1 cellular context compared by ENCODE assay signal in genomic region chr4:48912349-48912748, GRCh38.
TF ChIP-seq lines count a peak whose summit lies in the region.

No MANE protein-coding gene starts in this region.

TF ChIP-seq in IMR-90, 13 proteins besides CTCF, POLR2A, EP300 and RAD21 (continued from another document):
- TF ChIP-seq, protein P1, sequence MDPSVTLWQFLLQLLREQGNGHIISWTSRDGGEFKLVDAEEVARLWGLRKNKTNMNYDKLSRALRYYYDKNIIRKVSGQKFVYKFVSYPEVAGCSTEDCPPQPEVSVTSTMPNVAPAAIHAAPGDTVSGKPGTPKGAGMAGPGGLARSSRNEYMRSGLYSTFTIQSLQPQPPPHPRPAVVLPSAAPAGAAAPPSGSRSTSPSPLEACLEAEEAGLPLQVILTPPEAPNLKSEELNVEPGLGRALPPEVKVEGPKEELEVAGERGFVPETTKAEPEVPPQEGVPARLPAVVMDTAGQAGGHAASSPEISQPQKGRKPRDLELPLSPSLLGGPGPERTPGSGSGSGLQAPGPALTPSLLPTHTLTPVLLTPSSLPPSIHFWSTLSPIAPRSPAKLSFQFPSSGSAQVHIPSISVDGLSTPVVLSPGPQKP (IDR thresholded peaks at IDR 0.05; ENCODE audit: borderline replicate concordance, low read depth, low read length): no peak
- TF ChIP-seq SMC3 (IDR thresholded peaks at IDR 0.05; ENCODE audit: low read depth, low read length) (no peak), NFE2L2 (IDR thresholded peaks at IDR 0.05; ENCODE audit: low read depth, low read length) (no peak), MAFK (IDR thresholded peaks at IDR 0.05; ENCODE audit: low read depth, low read length) (no peak), CHD1 (IDR thresholded peaks at IDR 0.05; ENCODE audit: low read depth, low read length) (no peak), BHLHE40 (IDR thresholded peaks at IDR 0.05; ENCODE audit: low read depth, low read length) (no peak), MXI1 (IDR thresholded peaks at IDR 0.05; ENCODE audit: borderline replicate concordance, low read depth, low read length) (no peak), CEBPB (IDR thresholded peaks at IDR 0.05; ENCODE audit: low read depth, low read length) (no peak), FOS (IDR thresholded peaks at IDR 0.05; ENCODE audit: low read depth, low read length) (no peak), RCOR1 (IDR thresholded peaks at IDR 0.05; ENCODE audit: insufficient replicate concordance, low read length) (no peak)
- TF ChIP-seq, protein P2, sequence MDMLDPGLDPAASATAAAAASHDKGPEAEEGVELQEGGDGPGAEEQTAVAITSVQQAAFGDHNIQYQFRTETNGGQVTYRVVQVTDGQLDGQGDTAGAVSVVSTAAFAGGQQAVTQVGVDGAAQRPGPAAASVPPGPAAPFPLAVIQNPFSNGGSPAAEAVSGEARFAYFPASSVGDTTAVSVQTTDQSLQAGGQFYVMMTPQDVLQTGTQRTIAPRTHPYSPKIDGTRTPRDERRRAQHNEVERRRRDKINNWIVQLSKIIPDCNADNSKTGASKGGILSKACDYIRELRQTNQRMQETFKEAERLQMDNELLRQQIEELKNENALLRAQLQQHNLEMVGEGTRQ (IDR thresholded peaks at IDR 0.05; ENCODE audit: low read depth, low read length): no peak
